8 cellular contexts compared by ENCODE assay signal in the genomic region with DNA sequence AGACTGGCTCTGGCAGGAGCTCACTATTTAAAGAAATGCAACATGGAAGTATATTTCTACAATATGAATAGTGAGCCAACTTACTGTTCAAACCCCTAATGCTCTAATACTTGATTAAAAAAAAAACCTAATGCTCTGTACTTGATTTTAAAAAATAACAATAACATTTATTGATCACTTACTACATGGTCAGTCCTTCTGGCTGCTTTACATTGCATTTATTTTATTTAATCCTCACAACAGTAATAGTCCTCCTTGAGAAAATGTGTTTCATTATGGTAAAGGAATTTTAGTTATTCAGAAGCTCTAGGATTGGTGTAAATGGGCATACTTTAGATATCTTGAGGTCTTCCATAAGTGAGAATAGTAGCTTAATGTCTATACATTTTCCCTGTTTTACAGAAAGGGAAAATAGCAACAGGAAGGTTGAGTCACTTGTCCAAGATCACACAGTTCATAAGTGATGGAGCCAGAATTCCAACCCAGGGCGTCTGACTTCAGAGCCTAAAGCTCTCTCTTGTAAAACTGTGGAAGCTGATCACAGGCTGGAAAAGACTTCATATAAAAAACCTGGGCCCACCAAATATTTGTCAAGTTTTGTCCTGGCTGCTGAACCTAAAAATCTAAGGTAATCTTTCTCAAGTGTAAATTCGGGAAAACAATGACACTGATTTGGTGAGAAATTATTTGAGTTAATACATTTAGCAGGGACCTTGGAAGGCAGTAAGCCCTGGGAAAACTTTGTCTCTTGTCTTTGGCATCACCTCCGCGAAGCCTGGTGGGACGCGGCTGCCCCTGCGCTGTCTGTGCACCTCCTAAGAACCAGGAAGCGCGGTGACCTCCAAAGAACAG.
DNase-seq lines count a peak whose midpoint lies in the region; ATAC-seq lines count a peak whose summit lies in the region.

No MANE protein-coding gene starts in this region.

- peaks cover 4 to 7% of the 10 kb centered on the region in 2 donors for H3K36me3 Mint-ChIP-seq in stimulated activated naive B cell treated with anti-CD40 and anti-IgM and Interleukin-4, amounts not matched to agents 10 μg/mL and 1 μg/mL and 100 μg/mL, for 72 hours

- peaks cover 34% of the 10 kb centered on the region; the same call in 1 of the 2 replicates for H3K4me1 ChIP-seq in iPS-20b (ENCODE audit: insufficient read depth, low read length)

- no peaks in the 10 kb centered on the region for H3K27me3 Mint-ChIP-seq in stimulated activated naive B cell treated with anti-CD40 and anti-IgM and Interleukin-4, amounts not matched to agents 10 μg/mL and 1 μg/mL and 100 μg/mL, for 72 hours

- peak overlapping the region; percentile 91 to 100 for H3K4me3 Mint-ChIP-seq in stimulated activated naive B cell treated with anti-CD40 and anti-IgM and Interleukin-4, amounts not matched to agents 10 μg/mL and 1 μg/mL and 100 μg/mL, for 72 hours

- peak overlapping the region; percentile 89; the same call in 1 of the 2 replicates for H3K9ac ChIP-seq in iPS-20b (ENCODE audit: low read depth, low read length)

- H3K36me3 ChIP-seq in iPS-20b (ENCODE audit: insufficient read depth, low read depth, low read length) = no peaks in the 10 kb centered on the region

- no peaks in the 10 kb centered on the region for H3K9me3 ChIP-seq in iPS-20b (ENCODE audit: insufficient read depth, low read depth, low read length)

- ATAC-seq in GM19328 (IDR thresholded peaks at IDR 0.05; ENCODE audit: unreplicated experiment) (peak; percentile 8), HG03442 (IDR thresholded peaks at IDR 0.05; ENCODE audit: unreplicated experiment) (peak; percentile 4), HG03469 (IDR thresholded peaks at IDR 0.05; ENCODE audit: unreplicated experiment) (no peak)
- ATAC-seq in stimulated activated naive B cell treated with anti-CD40 and anti-IgM and Interleukin-4, amounts not matched to agents 10 μg/mL and 1 μg/mL and 100 μg/mL, for 72 hours (replicated peaks) = peak; percentile 4 to 6

- peak; percentile 7 for DNase-seq in AG08395 (ENCODE audit: low spot score)
- DNase-seq in stimulated activated naive B cell treated with anti-CD40 and anti-IgM and Interleukin-4, amounts not matched to agents 10 μg/mL and 1 μg/mL and 100 μg/mL, for 72 hours = no peak
- no peak for DNase-seq in SIG-M5 (lab: John Stamatoyannopoulos, UW)

- H3K9me3 Mint-ChIP-seq in stimulated activated naive B cell treated with anti-CD40 and anti-IgM and Interleukin-4, amounts not matched to agents 10 μg/mL and 1 μg/mL and 100 μg/mL, for 72 hours = no peaks in the 10 kb centered on the region

- peak overlapping the region; percentile 94 for H3K4me3 ChIP-seq in iPS-20b (ENCODE audit: low read length)

- peak overlapping the region; percentile 99 for H3K27ac Mint-ChIP-seq in stimulated activated naive B cell treated with anti-CD40 and anti-IgM and Interleukin-4, amounts not matched to agents 10 μg/mL and 1 μg/mL and 100 μg/mL, for 72 hours

- H3K4me1 Mint-ChIP-seq in stimulated activated naive B cell treated with anti-CD40 and anti-IgM and Interleukin-4, amounts not matched to agents 10 μg/mL and 1 μg/mL and 100 μg/mL, for 72 hours = peaks cover 21 to 42% of the 10 kb centered on the region in 2 donors

- H3K27ac ChIP-seq in angular gyrus (ENCODE audit: low read depth, low read length) (peak overlapping the region; percentile 75), iPS-20b (ENCODE audit: low read length) (peak overlapping the region; percentile 83)

- H3K27me3 ChIP-seq in iPS-20b (ENCODE audit: insufficient read depth, low read length) = no peaks in the 10 kb centered on the region
